In the genomic region with DNA sequence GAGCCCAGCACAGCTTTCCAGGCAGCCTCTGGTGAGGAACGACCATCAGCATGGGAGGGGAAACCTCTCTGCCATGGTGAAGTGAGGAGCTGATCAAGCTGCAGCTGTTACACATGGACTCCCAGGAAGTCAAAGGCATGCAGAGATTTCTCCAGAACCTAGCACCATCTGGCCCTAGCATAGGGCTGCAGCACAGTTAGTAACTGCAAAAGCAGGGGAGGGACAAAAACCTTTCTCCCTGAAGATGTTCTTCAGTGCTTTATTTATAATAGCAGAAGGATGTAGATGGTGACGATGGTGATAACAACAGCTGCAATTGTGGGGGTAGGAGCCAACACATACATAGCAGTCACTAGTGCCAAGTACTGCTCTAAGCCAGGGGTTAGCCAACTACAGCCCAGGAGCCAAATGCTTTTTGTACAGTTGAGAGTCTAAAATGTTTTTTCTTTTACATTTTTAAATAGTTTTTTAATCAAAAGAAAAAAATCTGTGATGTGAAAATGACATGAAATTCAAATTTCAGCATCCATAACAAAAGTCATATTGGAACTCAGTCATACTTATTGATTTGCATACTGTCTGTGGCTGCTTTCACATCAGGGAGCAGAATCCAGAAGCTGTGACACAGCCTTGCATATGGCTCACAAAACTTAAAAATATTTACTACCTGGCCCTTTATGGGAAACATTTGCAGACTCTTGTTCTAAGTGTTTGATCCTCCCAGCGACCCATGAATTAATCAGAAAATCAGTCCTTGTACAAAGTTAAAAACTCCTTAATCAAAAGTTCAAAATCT, we compare ENCODE assay signal across 11 cellular contexts.
DNase-seq lines count a peak whose midpoint lies in the region; ATAC-seq, FAIRE-seq and TF ChIP-seq lines count a peak whose summit lies in the region.
"Had no signal": no experiment of that assay in that cellular context is flagged by ENCODE, and none has a peak within 500 bp of the region (broad histone marks: within the 10 kb centered on the region; RNA-seq: fewer than 3 reads in every experiment).

No MANE protein-coding gene starts in this region.

- FAIRE-seq in GM12892 (lab: Jason Lieb, UNC) = peak; percentile 65

- DNase-seq in GM12892 (ENCODE audit: insufficient read length) (no peak), left lobe of liver (ENCODE audit: low spot score) (no peak), NAMALWA (ENCODE audit: low spot score) (no peak), NCI-H2107 treated with DMSO at 0.1 percent for 48 hours (lab: John Stamatoyannopoulos, UW; ENCODE audit: unreplicated experiment) (no peak), NCI-H345 (lab: John Stamatoyannopoulos, UW) (no peak)
- DNase-seq: activated CD4-positive, alpha-beta memory T cell treated with anti-CD3 and anti-CD28 coated beads, Interleukin-2, amount 10 ng/mL, durations not matched to agents 7 days and 5 days; gastrocnemius medialis; NCI-H2081 treated with DMSO at 0.1 percent for 48 hours had no signal

- ATAC-seq in GM21529 (IDR thresholded peaks at IDR 0.05; ENCODE audit: unreplicated experiment) (peak; percentile 61), HG03520 (IDR thresholded peaks at IDR 0.05; ENCODE audit: unreplicated experiment) (peak; percentile 50), left lobe of liver (peak; percentile 35), HG03175 (IDR thresholded peaks at IDR 0.05; ENCODE audit: unreplicated experiment) (no peak)
- ATAC-seq: gastrocnemius medialis had no signal

- TF ChIP-seq POLR2A in GM12892 (IDR thresholded peaks at IDR 0.05; ENCODE audit: low read depth, low read length) = no peak
